Comparison of ENCODE assay signal across 23 cellular contexts in genomic region chr5:165157209-165157608, GRCh38.
"Had no signal": no experiment of that assay in that cellular context is flagged by ENCODE, and none has a peak within 500 bp of the region (broad histone marks: within the 10 kb centered on the region; RNA-seq: fewer than 3 reads in every experiment).

No MANE protein-coding gene starts in this region.

- H3K27me3 Mint-ChIP-seq: activated naive CD8-positive, alpha-beta T cell; naive thymus-derived CD8-positive, alpha-beta T cell had no signal

- H3K4me1 Mint-ChIP-seq: naive thymus-derived CD8-positive, alpha-beta T cell; neural progenitor cell; WTC11 had no signal

- H3K4me3 ChIP-seq: neural progenitor cell, spleen, upper lobe of left lung had no signal

- H3K4me3 Mint-ChIP-seq: activated naive CD8-positive, alpha-beta T cell; mesothelial cell of epicardium; naive thymus-derived CD8-positive, alpha-beta T cell; neural progenitor cell; T-helper 1 cell treated with Interleukin-12 subunit alpha and Interleukin-12 subunit beta and Interleukin-4 antibody, amounts not matched to agents 30 μg/mL and 1 μg/mL, for 36 hours; WTC11 had no signal

- H3K27ac ChIP-seq: foreskin keratinocyte, neural progenitor cell, spleen, upper lobe of left lung had no signal

- H3K27me3 ChIP-seq: foreskin keratinocyte, neural progenitor cell, spleen, upper lobe of left lung had no signal

- H2AFZ ChIP-seq: neural progenitor cell had no signal

- DNase-seq: activated gamma-delta T cell treated with Interleukin-2 at 50 U/mL for 16 hours; activated T-cell treated with anti-CD3 and anti-CD28 coated beads, Interleukin-2, amount 50 U/mL, for 1 hour; amniotic stem cell; caudate nucleus; dermis blood vessel endothelial cell; effector CD8-positive, alpha-beta T cell; hippocampal formation; left ventricle myocardium superior; mammary epithelial cell; naive thymus-derived CD8-positive, alpha-beta T cell; posterior cingulate gyrus; retina; spleen; stimulated activated CD4-positive, alpha-beta T cell treated with anti-CD3 and anti-CD28 coated beads, Interleukin-4, amount 100 ng/mL, for 1 hour; stimulated activated naive CD4-positive, alpha-beta T cell treated with Interleukin-2 at 50 U/mL for 16 hours; T1000; upper lobe of left lung had no signal

- ATAC-seq: foreskin keratinocyte; left ventricle myocardium superior; naive thymus-derived CD8-positive, alpha-beta T cell; WTC11 had no signal

- H3K27ac Mint-ChIP-seq: activated naive CD8-positive, alpha-beta T cell; mesothelial cell of epicardium; naive thymus-derived CD8-positive, alpha-beta T cell; neural progenitor cell; T-helper 1 cell treated with Interleukin-12 subunit alpha and Interleukin-12 subunit beta and Interleukin-4 antibody, amounts not matched to agents 30 μg/mL and 1 μg/mL, for 36 hours; WTC11 had no signal

- H3K36me3 ChIP-seq: neural progenitor cell, spleen, upper lobe of left lung had no signal

- H3K9me3 ChIP-seq: upper lobe of left lung had no signal

- H3K9ac ChIP-seq: neural progenitor cell had no signal

- H3K36me3 Mint-ChIP-seq: activated naive CD8-positive, alpha-beta T cell; mesothelial cell of epicardium; naive thymus-derived CD8-positive, alpha-beta T cell; neural progenitor cell; WTC11 had no signal

- H3K9me3 Mint-ChIP-seq: mesothelial cell of epicardium; neural progenitor cell; T-helper 1 cell treated with Interleukin-12 subunit alpha and Interleukin-12 subunit beta and Interleukin-4 antibody, amounts not matched to agents 30 μg/mL and 1 μg/mL, for 36 hours had no signal

- H3K4me1 ChIP-seq: foreskin keratinocyte, spleen, upper lobe of left lung had no signal

- H3K4me2 ChIP-seq: neural progenitor cell had no signal
